In genomic region chr14:68610251-68610793, GRCh38 we compare ENCODE assay signal across 25 cellular contexts.
DNase-seq lines count a peak whose midpoint lies in the region; ATAC-seq, FAIRE-seq and TF ChIP-seq lines count a peak whose summit lies in the region.
"Had no signal": no experiment of that assay in that cellular context is flagged by ENCODE, and none has a peak within 500 bp of the region (broad histone marks: within the 10 kb centered on the region; RNA-seq: fewer than 3 reads in every experiment).

No MANE protein-coding gene starts in this region.

- no peak for ATAC-seq in right cardiac atrium
- 0 out of 3 replicates have a peak, but pooled peaks have one; percentile 50 for ATAC-seq in K562
- peak; percentile 29 for ATAC-seq in mucosa of descending colon
- ATAC-seq: activated T-cell treated with anti-CD3 and anti-CD28 coated beads, Interleukin-2, amount 50 U/mL, for 4 hours; left cardiac atrium had no signal

- H3K27ac Mint-ChIP-seq in neural progenitor cell = no peak overlapping the region
- H3K27ac Mint-ChIP-seq: nephron progenitor cell had no signal

- H3K36me3 ChIP-seq in left ventricle myocardium inferior (no peaks in the 10 kb centered on the region), K562 (ENCODE audit: control insufficient read depth, insufficient read depth, low read length) (no peaks in the 10 kb centered on the region), mucosa of descending colon (ENCODE audit: low read depth) (no peaks in the 10 kb centered on the region), neural progenitor cell (no peaks in the 10 kb centered on the region)
- H3K36me3 ChIP-seq: prostate gland, tibial artery had no signal

- peaks cover 21% of the 10 kb centered on the region for H3K9me3 Mint-ChIP-seq in neural progenitor cell

- peaks cover 10% of the 10 kb centered on the region for H3K36me3 Mint-ChIP-seq in neural progenitor cell

- H3K9ac ChIP-seq in K562 (ENCODE audit: insufficient read depth in 1 of 2, low read depth in 2 of 2, low read length in 2 of 2) = no peak overlapping the region
- H3K9ac ChIP-seq in neural progenitor cell = no peak overlapping the region
- H3K9ac ChIP-seq: GM23248 had no signal

- no peak for TF ChIP-seq POLR2A in K562 (conservative IDR thresholded peaks at IDR 0.05)

- peaks cover 25% of the 10 kb centered on the region for H3K4me1 Mint-ChIP-seq in neural progenitor cell
- H3K4me1 Mint-ChIP-seq: nephron progenitor cell had no signal

- H3K27ac ChIP-seq in left ventricle myocardium inferior (replicated peaks) (peak overlapping the region; percentile 9), right cardiac atrium (ENCODE audit: low read length) (no peak overlapping the region), K562 (ENCODE audit: extremely low read depth, low read depth, low read length) (no peak overlapping the region), neural progenitor cell (no peak overlapping the region)
- H3K27ac ChIP-seq: GM23248 had no signal

- WGBS in right cardiac atrium = 95% methylated on average over 8 of the region's 8 CpGs
- 23% methylated on average over 8 of the region's 8 CpGs for WGBS in K562 (ENCODE audit: insufficient coverage, low coverage, missing lambda C conversion rate)

- BruUV-seq in K562 (replicated peaks; lab: Mats Ljungman, UMichigan) = no TSS peak

- H3K4me2 ChIP-seq in K562 (ENCODE audit: insufficient read depth, low read length) (no peak overlapping the region), neural progenitor cell (no peak overlapping the region)

- FAIRE-seq in K562 (lab: Jason Lieb, UNC) = no peak

- DNase-seq in left ventricle myocardium inferior = no peak
- DNase-seq in right cardiac atrium = no peak
- DNase-seq in K562 (ENCODE audit: extremely low read depth in 1 of 4, low spot score in 3 of 4) = no peak
- DNase-seq in mucosa of descending colon = no peak
- DNase-seq in neural progenitor cell (ENCODE audit: low spot score) = no peak
- no peak for DNase-seq in NCI-H1436 treated with DMSO at 0.1 percent for 48 hours (lab: John Stamatoyannopoulos, UW)
- DNase-seq in stimulated activated CD4-positive, alpha-beta T cell treated with anti-CD3 and anti-CD28 coated beads, Interleukin-12 subunit alpha, Interleukin-12 subunit beta, amount 100 ng/mL, for 4 hours = no peak
- DNase-seq in stimulated activated CD8-positive, alpha-beta memory T cell treated with anti-CD3 and anti-CD28 coated beads, Interleukin-4, amount 100 ng/mL, for 48 hours = no peak
- DNase-seq: activated CD4-positive, alpha-beta T cell treated with anti-CD3 and anti-CD28 coated beads for 1 hour; activated CD8-positive, alpha-beta memory T cell treated with anti-CD3 and anti-CD28 coated beads for 24 hours; activated naive CD4-positive, alpha-beta T cell treated with Interleukin-2 at 50 U/mL for 16 hours; activated T-cell treated with anti-CD3 and anti-CD28 coated beads, Interleukin-2, amount 50 U/mL, for 4 hours; Calu3; glutamatergic neuron; GM23248; left cardiac atrium; NCI-H1417 treated with DMSO at 0.1 percent for 48 hours; NCI-H774; nephron progenitor cell; Right ventricle myocardium superior; stimulated activated CD4-positive, alpha-beta T cell treated with anti-CD3 and anti-CD28 coated beads, Interleukin-1b, Interleukin-23, amount 100 ng/mL, for 48 hours; stimulated activated naive CD4-positive, alpha-beta T cell treated with Interleukin-2 at 50 U/mL for 16 hours; SW 1271 had no signal

- POLR2A ChIA-PET in K562 (lab: Yijun Ruan, JAX) = no interaction called here

- H3K9me1 ChIP-seq in K562 (ENCODE audit: control insufficient read depth, insufficient read depth, low read length) = no peaks in the 10 kb centered on the region

- in situ Hi-C loops in K562 (cut with MboI) = no loop called here

- H3K4me3 Mint-ChIP-seq in neural progenitor cell = no peak overlapping the region
- H3K4me3 Mint-ChIP-seq: activated T-cell treated with anti-CD3 and anti-CD28 coated beads, Interleukin-2, amount 50 U/mL, for 4 hours; nephron progenitor cell had no signal

- H3K79me2 ChIP-seq in K562 (ENCODE audit: control insufficient read depth, insufficient read depth, low read length) (no peaks in the 10 kb centered on the region), neural progenitor cell (ENCODE audit: low read depth) (no peaks in the 10 kb centered on the region)

- intact Hi-C loops in left ventricle myocardium inferior (cut with micrococcal nuclease) = no loop called here
- intact Hi-C loops in right cardiac atrium (cut with DNase I) = no loop called here
- intact Hi-C loops in K562 (cut with micrococcal nuclease) = no loop called here
- intact Hi-C loops in mucosa of descending colon (cut with DNase I, micrococcal nuclease) = no loop called here

- H4K20me1 ChIP-seq in K562 (replicated peaks; ENCODE audit: control insufficient read depth, insufficient read depth, low read length) (no peaks in the 10 kb centered on the region), neural progenitor cell (ENCODE audit: low read depth) (no peaks in the 10 kb centered on the region)

- peaks cover 6% of the 10 kb centered on the region for H3K27me3 Mint-ChIP-seq in neural progenitor cell (ENCODE audit: insufficient read depth, low read depth)

- H3K27me3 ChIP-seq in left ventricle myocardium inferior (ENCODE audit: low read depth) (no peaks in the 10 kb centered on the region), right cardiac atrium (ENCODE audit: control insufficient read depth, insufficient read depth) (no peaks in the 10 kb centered on the region), K562 (ENCODE audit: control insufficient read depth in 2 of 2, insufficient read depth in 2 of 2, low read length in 2 of 2) (no peaks in the 10 kb centered on the region), neural progenitor cell (no peaks in the 10 kb centered on the region)
- H3K27me3 ChIP-seq: tibial artery had no signal

- H3F3A ChIP-seq in neural progenitor cell (ENCODE audit: low read depth) = peaks cover 30% of the 10 kb centered on the region

- H3K9me3 ChIP-seq in left ventricle myocardium inferior (replicated peaks) (peaks cover 19% of the 10 kb centered on the region), right cardiac atrium (ENCODE audit: control insufficient read depth, low read length) (no peaks in the 10 kb centered on the region), K562 (replicated peaks; ENCODE audit: control insufficient read depth, insufficient read depth, low read depth, low read length) (no peaks in the 10 kb centered on the region), mucosa of descending colon (peaks cover 15% of the 10 kb centered on the region), neural progenitor cell (ENCODE audit: low read depth) (peaks cover 3% of the 10 kb centered on the region)
- H3K9me3 ChIP-seq: prostate gland had no signal

- TF ChIP-seq RAD21 in K562 (CRISPR knock-in tag; conservative IDR thresholded peaks at IDR 0.05 in 1 of 2, IDR thresholded peaks at IDR 0.05 in 1 of 2) = no peak

- H3K4me1 ChIP-seq in left ventricle myocardium inferior = peaks cover 57% of the 10 kb centered on the region
- peaks cover 17% of the 10 kb centered on the region for H3K4me1 ChIP-seq in right cardiac atrium (ENCODE audit: control insufficient read depth, insufficient read depth, low read length)
- H3K4me1 ChIP-seq in K562 (replicated peaks in 1 of 2; ENCODE audit: control insufficient read depth in 2 of 2, insufficient read depth in 2 of 2, low read length in 2 of 2) = peaks cover 0 to 2% of the 10 kb centered on the region in 2 experiments; a peak in 2 of 5 replicates
- peaks cover 31% of the 10 kb centered on the region for H3K4me1 ChIP-seq in mucosa of descending colon (ENCODE audit: low read depth)
- peaks cover 32% of the 10 kb centered on the region for H3K4me1 ChIP-seq in neural progenitor cell

- CTCF ChIA-PET in K562 (lab: Yijun Ruan, JAX; ENCODE audit: low intra/inter-chr PET ratio) = no interaction called here

- no peak overlapping the region for H3K4me3 ChIP-seq in left ventricle myocardium inferior
- H3K4me3 ChIP-seq in right cardiac atrium (ENCODE audit: low read length) = no peak overlapping the region
- no peak overlapping the region for H3K4me3 ChIP-seq in K562
- H3K4me3 ChIP-seq in mucosa of descending colon = no peak overlapping the region
- no peak overlapping the region for H3K4me3 ChIP-seq in neural progenitor cell
- H3K4me3 ChIP-seq: GM23248, prostate gland, tibial artery had no signal

- H2AFZ ChIP-seq in K562 (ENCODE audit: low read depth, low read length) = no peak overlapping the region
- H2AFZ ChIP-seq in neural progenitor cell (replicated peaks) = no peak overlapping the region
- H2AFZ ChIP-seq: GM23248 had no signal

- TF ChIP-seq CTCF in left ventricle myocardium inferior (IDR thresholded peaks at IDR 0.05; ENCODE audit: borderline replicate concordance) = no peak
- TF ChIP-seq CTCF in K562 (IDR thresholded peaks at IDR 0.05 in 2 of 3, conservative IDR thresholded peaks at IDR 0.05 in 1 of 3; ENCODE audit: insufficient read depth in 2 of 3, low read depth in 1 of 3, low read length in 3 of 3) = no peak
- no peak for TF ChIP-seq CTCF in mucosa of descending colon (IDR thresholded peaks at IDR 0.05)
- TF ChIP-seq CTCF in neural progenitor cell (IDR thresholded peaks at IDR 0.05) = no peak

- TF ChIP-seq EP300 in K562 (IDR thresholded peaks at IDR 0.05; ENCODE audit: low read length) = no peak

TF ChIP-seq in K562, 482 proteins besides CTCF, POLR2A, EP300 and RAD21 (continues in another document):
- no peak for TF ChIP-seq ZNF408 (CRISPR knock-in tag; IDR thresholded peaks at IDR 0.05; ENCODE audit: low read depth)
- TF ChIP-seq HMG20A (CRISPR knock-in tag; conservative IDR thresholded peaks at IDR 0.05) = no peak
- no peak for TF ChIP-seq ZNF354B (CRISPR knock-in tag; IDR thresholded peaks at IDR 0.05)
- no peak for TF ChIP-seq STAT6 (CRISPR knock-in tag; IDR thresholded peaks at IDR 0.05)
- TF ChIP-seq ARNT (IDR thresholded peaks at IDR 0.05) = no peak

Comparison
In these comparisons a context has a peak if more than half of its experiments do, and no peak if none do; other contexts are left out.
1. ATAC-seq: peak in K562 (single experiment) and mucosa of descending colon (single experiment); none in right cardiac atrium (0 of 2).